In genomic region chr1:43293896-43294760, GRCh38 we compare ENCODE assay signal across 1 cellular context.
TF ChIP-seq lines count a peak whose summit lies in the region.

No MANE protein-coding gene starts in this region.

TF ChIP-seq in HEK293, 187 proteins besides CTCF, POLR2A, EP300 and RAD21 (continued from another document):
- no peak for TF ChIP-seq ZNF518A (tag by site-specific recombination; conservative IDR thresholded peaks at IDR 0.05; ENCODE audit: low read depth)
- TF ChIP-seq KLF17 (tag by site-specific recombination; IDR thresholded peaks at IDR 0.05) = peak; percentile 97
- TF ChIP-seq FEZF1 (tag by site-specific recombination; IDR thresholded peaks at IDR 0.05) = no peak
- no peak for TF ChIP-seq ZNF776 (tag by site-specific recombination; IDR thresholded peaks at IDR 0.05; ENCODE audit: borderline replicate concordance)
- TF ChIP-seq ZBTB17 (tag by site-specific recombination; IDR thresholded peaks at IDR 0.05) = peak; percentile 52; the same call in 1 of the 2 replicates
- TF ChIP-seq ZNF10 (tag by site-specific recombination; IDR thresholded peaks at IDR 0.05) = no peak
- no peak for TF ChIP-seq ZNF449 (tag by site-specific recombination; IDR thresholded peaks at IDR 0.05)
- TF ChIP-seq ZNF654 (tag by site-specific recombination; IDR thresholded peaks at IDR 0.05; ENCODE audit: low read depth) = no peak
- TF ChIP-seq ZNF202 (tag by site-specific recombination; IDR thresholded peaks at IDR 0.05; ENCODE audit: borderline replicate concordance) = no peak
- TF ChIP-seq ZNF560 (tag by site-specific recombination; IDR thresholded peaks at IDR 0.05; ENCODE audit: borderline replicate concordance) = no peak
- TF ChIP-seq ZNF600 (tag by site-specific recombination; IDR thresholded peaks at IDR 0.05) = no peak
- TF ChIP-seq ZNF37A (tag by site-specific recombination; IDR thresholded peaks at IDR 0.05) = no peak
- no peak for TF ChIP-seq ZNF155 (tag by site-specific recombination; IDR thresholded peaks at IDR 0.05)
- no peak for TF ChIP-seq ZNF791 (tag by site-specific recombination; IDR thresholded peaks at IDR 0.05)
- no peak for TF ChIP-seq SP7 (tag by site-specific recombination; IDR thresholded peaks at IDR 0.05)
- TF ChIP-seq ZNF626 (tag by site-specific recombination; IDR thresholded peaks at IDR 0.05) = no peak
- TF ChIP-seq HOXC10 (CRISPR knock-in tag; IDR thresholded peaks at IDR 0.05) = no peak
- TF ChIP-seq KLF16 (tag by site-specific recombination; IDR thresholded peaks at IDR 0.05) = no peak
TF ChIP-seq in HEK293: peak in this region for 5.
